Comparison of ENCODE assay signal across 8 cellular contexts in the genomic region with DNA sequence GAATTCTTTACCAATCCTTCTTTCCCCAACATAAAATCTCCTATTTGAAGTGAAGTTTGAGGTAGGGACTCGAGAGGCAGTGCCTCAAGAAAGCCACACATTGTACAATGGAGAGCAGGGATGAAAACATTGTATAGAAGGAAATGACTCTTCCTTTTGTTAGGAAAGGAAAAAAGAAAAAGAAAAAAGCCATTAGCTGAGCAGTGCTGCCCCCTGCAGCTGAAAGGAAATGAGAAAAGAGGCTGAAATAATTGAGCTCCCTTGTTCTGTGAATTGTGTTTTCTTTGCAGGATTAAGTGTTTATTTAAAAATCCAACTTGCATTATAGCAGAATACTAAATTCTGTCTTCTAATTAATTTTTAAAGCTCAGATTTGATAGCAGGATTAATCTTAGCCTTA.
DNase-seq lines count a peak whose midpoint lies in the region; ATAC-seq and TF ChIP-seq lines count a peak whose summit lies in the region.

No MANE protein-coding gene starts in this region.

- peaks cover 17% of the 10 kb centered on the region for H3K27me3 Mint-ChIP-seq in CD8-positive, alpha-beta T cell (ENCODE audit: low read depth)

- H4K20me1 ChIP-seq in PC-3 (ENCODE audit: low read length), result no peaks in the 10 kb centered on the region

- intact Hi-C loops in PC-3 (cut with micrococcal nuclease) (no loop called here), tibial artery (cut with DNase I; ENCODE audit: low total_unique reads) (loop anchor here (5.0 kb wide), 2 partner anchors 73 to 283 kb away; no protein-coding TSS in a partner anchor)
- intact Hi-C loops in CD8-positive, alpha-beta T cell (cut with DNase I, micrococcal nuclease), result loop anchor here in 1 of 2 experiments (5.0 kb wide), 2 partner anchors 73 to 283 kb away; no protein-coding TSS in a partner anchor

- ATAC-seq in PC-3, result no peak
- ATAC-seq in HG03521 (IDR thresholded peaks at IDR 0.05; ENCODE audit: unreplicated experiment), result no peak
- ATAC-seq in esophagus mucosa, result no peak
- ATAC-seq in CD8-positive, alpha-beta T cell, result no peak

- no peak overlapping the region for H3K4me3 Mint-ChIP-seq in CD8-positive, alpha-beta T cell

- no TSS peak for BruUV-seq in PC-3 (replicated peaks; lab: Mats Ljungman, UMichigan)

- CTCF ChIA-PET in PC-3 (lab: Charles Lee), result interaction anchor here (0.5 to 1.7 kb wide), 10 partner anchors 12 to 673 kb away, joined by 3 to 18 read pairs (median 4); a partner anchor contains a TSS
- CTCF ChIA-PET in CD8-positive, alpha-beta T cell (lab: Charles Lee), result interaction anchor here (0.5 kb wide), 1 partner anchor 907 kb away, joined by 3 read pairs; no protein-coding TSS in a partner anchor

- no peaks in the 10 kb centered on the region for H3K9me3 ChIP-seq in PC-3 (ENCODE audit: low read length)
- no peaks in the 10 kb centered on the region for H3K9me3 ChIP-seq in tibial artery
- no peaks in the 10 kb centered on the region for H3K9me3 ChIP-seq in CD8-positive, alpha-beta T cell (ENCODE audit: low read length)

- H3K4me1 Mint-ChIP-seq in CD8-positive, alpha-beta T cell (ENCODE audit: low read depth), result no peaks in the 10 kb centered on the region

- no peaks in the 10 kb centered on the region for H3K36me3 Mint-ChIP-seq in CD8-positive, alpha-beta T cell

- H3K4me1 ChIP-seq in PC-3 (ENCODE audit: insufficient read depth, low read length) (no peaks in the 10 kb centered on the region), tibial artery (no peaks in the 10 kb centered on the region)
- H3K4me1 ChIP-seq in CD8-positive, alpha-beta T cell (ENCODE audit: insufficient read depth, low read length), result no peaks in the 10 kb centered on the region

- no peaks in the 10 kb centered on the region for H3K79me2 ChIP-seq in PC-3 (ENCODE audit: low read length)

- H3K4me2 ChIP-seq in PC-3 (ENCODE audit: low read length), result no peak overlapping the region

- TF ChIP-seq CTCF in PC-3 (conservative IDR thresholded peaks at IDR 0.05; ENCODE audit: low read depth, low read length) (peak; percentile 68), fibroblast of pulmonary artery (IDR thresholded peaks at IDR 0.05; ENCODE audit: low read length, missing control alignments) (peak; percentile 71), tibial artery (IDR thresholded peaks at IDR 0.05) (peak; percentile 11 to 34)
- no peak for TF ChIP-seq CTCF in CD8-positive, alpha-beta T cell (IDR thresholded peaks at IDR 0.05)

- no peak overlapping the region for H2AFZ ChIP-seq in PC-3 (ENCODE audit: low read length)

- H3F3A ChIP-seq in PC-3 (ENCODE audit: low read length, unreplicated experiment), result no peaks in the 10 kb centered on the region

- DNase-seq in SKM-1 treated with dmso at 0.1 percent for 144 hours (lab: John Stamatoyannopoulos, UW; ENCODE audit: unreplicated experiment) (peak; percentile 27), SKM-1 (lab: John Stamatoyannopoulos, UW; ENCODE audit: unreplicated experiment) (no peak), PC-3 (peak; percentile 64), fibroblast of pulmonary artery (ENCODE audit: low read depth) (peak; percentile 55), tibial artery (no peak)
- DNase-seq in CD8-positive, alpha-beta T cell, result no peak

- POLR2A ChIA-PET in PC-3 (lab: Charles Lee; ENCODE audit: unreplicated experiment), result interaction anchor here (0.6 kb wide), 1 partner anchor 20 kb away, joined by 7 read pairs; no protein-coding TSS in a partner anchor
- POLR2A ChIA-PET in CD8-positive, alpha-beta T cell (lab: Charles Lee), result no interaction called here

- no peak overlapping the region for H3K9ac ChIP-seq in PC-3 (ENCODE audit: low read length)

- H3K27ac ChIP-seq in PC-3 (ENCODE audit: low read length) (no peak overlapping the region), tibial artery (no peak overlapping the region)
- H3K27ac ChIP-seq in CD8-positive, alpha-beta T cell (ENCODE audit: low read depth, low read length), result no peak overlapping the region

- no peaks in the 10 kb centered on the region for H3K27me3 ChIP-seq in PC-3 (ENCODE audit: low read length)
- no peaks in the 10 kb centered on the region for H3K27me3 ChIP-seq in tibial artery
- no peaks in the 10 kb centered on the region for H3K27me3 ChIP-seq in CD8-positive, alpha-beta T cell (ENCODE audit: insufficient read depth, low read length)

- H3K9me2 ChIP-seq in PC-3 (replicated peaks; ENCODE audit: low read length), result no peaks in the 10 kb centered on the region

- no peak overlapping the region for H3K4me3 ChIP-seq in PC-3 (ENCODE audit: low read length)
- H3K4me3 ChIP-seq in fibroblast of pulmonary artery (replicated peaks; ENCODE audit: low read depth, low read length), result no peak overlapping the region
- no peak overlapping the region for H3K4me3 ChIP-seq in tibial artery
- no peak overlapping the region for H3K4me3 ChIP-seq in CD8-positive, alpha-beta T cell (ENCODE audit: low read depth, low read length)

- H3K27ac Mint-ChIP-seq in CD8-positive, alpha-beta T cell, result no peak overlapping the region

- peaks cover 2% of the 10 kb centered on the region for H3K9me3 Mint-ChIP-seq in CD8-positive, alpha-beta T cell

- no peaks in the 10 kb centered on the region for H3K36me3 ChIP-seq in PC-3 (ENCODE audit: low read depth, low read length)
- no peaks in the 10 kb centered on the region for H3K36me3 ChIP-seq in tibial artery
- no peaks in the 10 kb centered on the region for H3K36me3 ChIP-seq in CD8-positive, alpha-beta T cell (ENCODE audit: insufficient read depth, low read length)

Comparison
In these comparisons a context has a peak if more than half of its experiments do, and no peak if none do; other contexts are left out.
1. DNase-seq: peak in SKM-1 treated with dmso at 0.1 percent for 144 hours (single experiment), PC-3 (single experiment) and fibroblast of pulmonary artery (single experiment); none in SKM-1 (single experiment), tibial artery (0 of 2) and CD8-positive, alpha-beta T cell (0 of 7).